In the genomic region with DNA sequence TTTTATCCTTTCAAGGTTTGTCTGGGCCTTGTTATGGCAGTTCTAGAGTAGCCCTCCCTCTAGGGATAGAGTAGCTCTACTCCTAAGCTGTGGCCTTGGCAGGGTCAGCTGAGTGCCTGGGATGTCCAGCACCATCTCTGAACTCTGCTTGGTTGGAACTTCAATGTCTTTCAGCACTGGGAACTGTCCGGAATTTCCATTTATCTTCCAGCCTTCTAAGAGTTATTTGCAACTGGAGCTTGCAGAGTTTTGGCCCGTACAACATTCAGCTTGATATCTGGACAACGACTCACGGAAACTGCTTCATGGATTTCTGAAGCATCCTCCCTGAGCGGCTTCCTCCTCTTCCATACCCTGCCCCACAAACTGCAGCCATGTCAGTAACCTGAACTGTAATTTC, we compare ENCODE assay signal across 3 cellular contexts.
TF ChIP-seq lines count a peak whose summit lies in the region.

No MANE protein-coding gene starts in this region.

TF ChIP-seq in SK-N-SH, 30 proteins besides CTCF, POLR2A, EP300 and RAD21:
- TF ChIP-seq, protein P1, sequence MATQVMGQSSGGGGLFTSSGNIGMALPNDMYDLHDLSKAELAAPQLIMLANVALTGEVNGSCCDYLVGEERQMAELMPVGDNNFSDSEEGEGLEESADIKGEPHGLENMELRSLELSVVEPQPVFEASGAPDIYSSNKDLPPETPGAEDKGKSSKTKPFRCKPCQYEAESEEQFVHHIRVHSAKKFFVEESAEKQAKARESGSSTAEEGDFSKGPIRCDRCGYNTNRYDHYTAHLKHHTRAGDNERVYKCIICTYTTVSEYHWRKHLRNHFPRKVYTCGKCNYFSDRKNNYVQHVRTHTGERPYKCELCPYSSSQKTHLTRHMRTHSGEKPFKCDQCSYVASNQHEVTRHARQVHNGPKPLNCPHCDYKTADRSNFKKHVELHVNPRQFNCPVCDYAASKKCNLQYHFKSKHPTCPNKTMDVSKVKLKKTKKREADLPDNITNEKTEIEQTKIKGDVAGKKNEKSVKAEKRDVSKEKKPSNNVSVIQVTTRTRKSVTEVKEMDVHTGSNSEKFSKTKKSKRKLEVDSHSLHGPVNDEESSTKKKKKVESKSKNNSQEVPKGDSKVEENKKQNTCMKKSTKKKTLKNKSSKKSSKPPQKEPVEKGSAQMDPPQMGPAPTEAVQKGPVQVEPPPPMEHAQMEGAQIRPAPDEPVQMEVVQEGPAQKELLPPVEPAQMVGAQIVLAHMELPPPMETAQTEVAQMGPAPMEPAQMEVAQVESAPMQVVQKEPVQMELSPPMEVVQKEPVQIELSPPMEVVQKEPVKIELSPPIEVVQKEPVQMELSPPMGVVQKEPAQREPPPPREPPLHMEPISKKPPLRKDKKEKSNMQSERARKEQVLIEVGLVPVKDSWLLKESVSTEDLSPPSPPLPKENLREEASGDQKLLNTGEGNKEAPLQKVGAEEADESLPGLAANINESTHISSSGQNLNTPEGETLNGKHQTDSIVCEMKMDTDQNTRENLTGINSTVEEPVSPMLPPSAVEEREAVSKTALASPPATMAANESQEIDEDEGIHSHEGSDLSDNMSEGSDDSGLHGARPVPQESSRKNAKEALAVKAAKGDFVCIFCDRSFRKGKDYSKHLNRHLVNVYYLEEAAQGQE (IDR thresholded peaks at IDR 0.05; ENCODE audit: low read depth, low read length) = peak; percentile 88
- TF ChIP-seq, protein P2, sequence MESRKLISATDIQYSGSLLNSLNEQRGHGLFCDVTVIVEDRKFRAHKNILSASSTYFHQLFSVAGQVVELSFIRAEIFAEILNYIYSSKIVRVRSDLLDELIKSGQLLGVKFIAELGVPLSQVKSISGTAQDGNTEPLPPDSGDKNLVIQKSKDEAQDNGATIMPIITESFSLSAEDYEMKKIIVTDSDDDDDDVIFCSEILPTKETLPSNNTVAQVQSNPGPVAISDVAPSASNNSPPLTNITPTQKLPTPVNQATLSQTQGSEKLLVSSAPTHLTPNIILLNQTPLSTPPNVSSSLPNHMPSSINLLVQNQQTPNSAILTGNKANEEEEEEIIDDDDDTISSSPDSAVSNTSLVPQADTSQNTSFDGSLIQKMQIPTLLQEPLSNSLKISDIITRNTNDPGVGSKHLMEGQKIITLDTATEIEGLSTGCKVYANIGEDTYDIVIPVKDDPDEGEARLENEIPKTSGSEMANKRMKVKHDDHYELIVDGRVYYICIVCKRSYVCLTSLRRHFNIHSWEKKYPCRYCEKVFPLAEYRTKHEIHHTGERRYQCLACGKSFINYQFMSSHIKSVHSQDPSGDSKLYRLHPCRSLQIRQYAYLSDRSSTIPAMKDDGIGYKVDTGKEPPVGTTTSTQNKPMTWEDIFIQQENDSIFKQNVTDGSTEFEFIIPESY (IDR thresholded peaks at IDR 0.05; ENCODE audit: borderline replicate concordance, low read depth) = no peak

TF ChIP-seq in SK-N-SH treated with all-trans-retinoic acid at 6 μM for 48 hours, 23 proteins besides CTCF, POLR2A, EP300 and RAD21 (continued from another document and continues in another):
- TF ChIP-seq, protein P3, sequence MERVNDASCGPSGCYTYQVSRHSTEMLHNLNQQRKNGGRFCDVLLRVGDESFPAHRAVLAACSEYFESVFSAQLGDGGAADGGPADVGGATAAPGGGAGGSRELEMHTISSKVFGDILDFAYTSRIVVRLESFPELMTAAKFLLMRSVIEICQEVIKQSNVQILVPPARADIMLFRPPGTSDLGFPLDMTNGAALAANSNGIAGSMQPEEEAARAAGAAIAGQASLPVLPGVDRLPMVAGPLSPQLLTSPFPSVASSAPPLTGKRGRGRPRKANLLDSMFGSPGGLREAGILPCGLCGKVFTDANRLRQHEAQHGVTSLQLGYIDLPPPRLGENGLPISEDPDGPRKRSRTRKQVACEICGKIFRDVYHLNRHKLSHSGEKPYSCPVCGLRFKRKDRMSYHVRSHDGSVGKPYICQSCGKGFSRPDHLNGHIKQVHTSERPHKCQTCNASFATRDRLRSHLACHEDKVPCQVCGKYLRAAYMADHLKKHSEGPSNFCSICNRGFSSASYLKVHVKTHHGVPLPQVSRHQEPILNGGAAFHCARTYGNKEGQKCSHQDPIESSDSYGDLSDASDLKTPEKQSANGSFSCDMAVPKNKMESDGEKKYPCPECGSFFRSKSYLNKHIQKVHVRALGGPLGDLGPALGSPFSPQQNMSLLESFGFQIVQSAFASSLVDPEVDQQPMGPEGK (CRISPR knock-in tag; IDR thresholded peaks at IDR 0.05; ENCODE audit: borderline replicate concordance) = no peak
- TF ChIP-seq, protein P4, sequence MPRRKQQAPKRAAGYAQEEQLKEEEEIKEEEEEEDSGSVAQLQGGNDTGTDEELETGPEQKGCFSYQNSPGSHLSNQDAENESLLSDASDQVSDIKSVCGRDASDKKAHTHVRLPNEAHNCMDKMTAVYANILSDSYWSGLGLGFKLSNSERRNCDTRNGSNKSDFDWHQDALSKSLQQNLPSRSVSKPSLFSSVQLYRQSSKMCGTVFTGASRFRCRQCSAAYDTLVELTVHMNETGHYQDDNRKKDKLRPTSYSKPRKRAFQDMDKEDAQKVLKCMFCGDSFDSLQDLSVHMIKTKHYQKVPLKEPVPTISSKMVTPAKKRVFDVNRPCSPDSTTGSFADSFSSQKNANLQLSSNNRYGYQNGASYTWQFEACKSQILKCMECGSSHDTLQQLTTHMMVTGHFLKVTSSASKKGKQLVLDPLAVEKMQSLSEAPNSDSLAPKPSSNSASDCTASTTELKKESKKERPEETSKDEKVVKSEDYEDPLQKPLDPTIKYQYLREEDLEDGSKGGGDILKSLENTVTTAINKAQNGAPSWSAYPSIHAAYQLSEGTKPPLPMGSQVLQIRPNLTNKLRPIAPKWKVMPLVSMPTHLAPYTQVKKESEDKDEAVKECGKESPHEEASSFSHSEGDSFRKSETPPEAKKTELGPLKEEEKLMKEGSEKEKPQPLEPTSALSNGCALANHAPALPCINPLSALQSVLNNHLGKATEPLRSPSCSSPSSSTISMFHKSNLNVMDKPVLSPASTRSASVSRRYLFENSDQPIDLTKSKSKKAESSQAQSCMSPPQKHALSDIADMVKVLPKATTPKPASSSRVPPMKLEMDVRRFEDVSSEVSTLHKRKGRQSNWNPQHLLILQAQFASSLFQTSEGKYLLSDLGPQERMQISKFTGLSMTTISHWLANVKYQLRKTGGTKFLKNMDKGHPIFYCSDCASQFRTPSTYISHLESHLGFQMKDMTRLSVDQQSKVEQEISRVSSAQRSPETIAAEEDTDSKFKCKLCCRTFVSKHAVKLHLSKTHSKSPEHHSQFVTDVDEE (CRISPR knock-in tag; IDR thresholded peaks at IDR 0.05) = no peak
- TF ChIP-seq RARB (CRISPR knock-in tag; IDR thresholded peaks at IDR 0.05) (no peak), ARNTL (CRISPR knock-in tag; IDR thresholded peaks at IDR 0.05; ENCODE audit: borderline replicate concordance, low read depth) (no peak), ESRRG (CRISPR knock-in tag; IDR thresholded peaks at IDR 0.05) (no peak), ISL1 (CRISPR knock-in tag; IDR thresholded peaks at IDR 0.05) (no peak), ZNF8 (CRISPR knock-in tag; IDR thresholded peaks at IDR 0.05) (no peak), ZNF70 (CRISPR knock-in tag; IDR thresholded peaks at IDR 0.05) (no peak), OSR1 (CRISPR knock-in tag; IDR thresholded peaks at IDR 0.05) (no peak), SNAI2 (CRISPR knock-in tag; IDR thresholded peaks at IDR 0.05) (no peak), ZC3H10 (CRISPR knock-in tag; IDR thresholded peaks at IDR 0.05) (no peak), TCF4 (CRISPR knock-in tag; IDR thresholded peaks at IDR 0.05; ENCODE audit: borderline replicate concordance) (no peak), TOX (CRISPR knock-in tag; IDR thresholded peaks at IDR 0.05; ENCODE audit: borderline replicate concordance) (no peak)
- TF ChIP-seq, protein P5, sequence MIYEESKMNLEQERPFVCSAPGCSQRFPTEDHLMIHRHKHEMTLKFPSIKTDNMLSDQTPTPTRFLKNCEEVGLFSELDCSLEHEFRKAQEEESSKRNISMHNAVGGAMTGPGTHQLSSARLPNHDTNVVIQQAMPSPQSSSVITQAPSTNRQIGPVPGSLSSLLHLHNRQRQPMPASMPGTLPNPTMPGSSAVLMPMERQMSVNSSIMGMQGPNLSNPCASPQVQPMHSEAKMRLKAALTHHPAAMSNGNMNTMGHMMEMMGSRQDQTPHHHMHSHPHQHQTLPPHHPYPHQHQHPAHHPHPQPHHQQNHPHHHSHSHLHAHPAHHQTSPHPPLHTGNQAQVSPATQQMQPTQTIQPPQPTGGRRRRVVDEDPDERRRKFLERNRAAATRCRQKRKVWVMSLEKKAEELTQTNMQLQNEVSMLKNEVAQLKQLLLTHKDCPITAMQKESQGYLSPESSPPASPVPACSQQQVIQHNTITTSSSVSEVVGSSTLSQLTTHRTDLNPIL (CRISPR knock-in tag; IDR thresholded peaks at IDR 0.05; ENCODE audit: low read depth) = no peak

TF ChIP-seq in HEK293T, 16 proteins besides CTCF, POLR2A, EP300 and RAD21 (continued from another document):
- TF ChIP-seq HDGF (IDR thresholded peaks at IDR 0.05; ENCODE audit: borderline replicate concordance) = no peak
- TF ChIP-seq ELF4 (IDR thresholded peaks at IDR 0.05) = no peak
- no peak for TF ChIP-seq FOXM1 (IDR thresholded peaks at IDR 0.05; ENCODE audit: borderline replicate concordance)
- TF ChIP-seq FOXA1 (IDR thresholded peaks at IDR 0.05) = no peak
- no peak for TF ChIP-seq BHLHE40 (IDR thresholded peaks at IDR 0.05; ENCODE audit: borderline replicate concordance)
- no peak for TF ChIP-seq TARDBP (IDR thresholded peaks at IDR 0.05)
- TF ChIP-seq FOXK2 (IDR thresholded peaks at IDR 0.05) = no peak
- TF ChIP-seq L3MBTL2 (conservative IDR thresholded peaks at IDR 0.05) = no peak
